13 cellular contexts compared by ENCODE assay signal in the genomic region with DNA sequence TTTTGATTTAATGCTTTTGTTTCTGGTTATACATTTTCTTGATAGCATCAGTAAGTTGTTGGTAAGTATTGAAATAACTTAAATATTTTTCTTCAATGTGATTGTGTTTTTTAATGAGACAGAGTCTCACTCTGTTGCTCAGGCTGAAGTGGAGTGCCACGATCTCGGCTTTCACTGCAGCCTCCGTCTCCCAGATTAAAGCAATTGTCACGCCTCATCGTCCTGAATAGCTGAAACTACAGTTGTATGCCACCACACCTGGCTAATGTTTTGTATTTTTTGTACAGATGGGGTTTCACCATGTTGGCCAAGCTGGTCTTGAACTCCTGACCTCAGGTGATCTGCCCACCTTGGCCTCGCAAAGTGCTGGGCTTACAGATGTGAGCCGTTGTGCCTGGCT.
"Had no signal": no experiment of that assay in that cellular context is flagged by ENCODE, and none has a peak within 500 bp of the region (broad histone marks: within the 10 kb centered on the region; RNA-seq: fewer than 3 reads in every experiment).

No MANE protein-coding gene starts in this region.

- H3K36me3 Mint-ChIP-seq: activated CD8-positive, alpha-beta memory T cell treated with anti-CD3 and anti-CD28 coated beads, Interleukin-2, amount 10 ng/mL, durations not matched to agents 7 days and 5 days; activated naive CD8-positive, alpha-beta T cell treated with anti-CD3 and anti-CD28 coated beads, Interleukin-2, amount 10 ng/mL, durations not matched to agents 7 days and 5 days; natural killer cell treated with Interleukin-12 subunit alpha and Interleukin-12 subunit beta and Interleukin-15 and Interleukin-18, amount 100 ng/mL, for 72 hours had no signal

- H3K4me3 ChIP-seq: body of pancreas, thyroid gland had no signal

- ATAC-seq: activated CD8-positive, alpha-beta memory T cell treated with anti-CD3 and anti-CD28 coated beads, Interleukin-2, amount 10 ng/mL, durations not matched to agents 7 days and 5 days; esophagus mucosa; natural killer cell treated with Interleukin-12 subunit alpha and Interleukin-12 subunit beta and Interleukin-15 and Interleukin-18, amount 100 ng/mL, for 72 hours had no signal

- DNase-seq: activated CD4-positive, alpha-beta memory T cell treated with anti-CD3 and anti-CD28 coated beads, Interleukin-2, amount 10 ng/mL, durations not matched to agents 7 days and 5 days; activated CD4-positive, alpha-beta T cell treated with anti-CD3 and anti-CD28 coated beads for 48 hours; activated CD4-positive, CD25-positive, alpha-beta regulatory T cell; activated CD8-positive, alpha-beta memory T cell treated with anti-CD3 and anti-CD28 coated beads, Interleukin-2, amount 10 ng/mL, durations not matched to agents 7 days and 5 days; activated naive CD8-positive, alpha-beta T cell treated with anti-CD3 and anti-CD28 coated beads, Interleukin-2, amount 10 ng/mL, durations not matched to agents 7 days and 5 days; body of pancreas; nucleus accumbens; stimulated activated CD4-positive, alpha-beta T cell treated with anti-CD3 and anti-CD28 coated beads, Interleukin-2, amount 100 ng/mL, for 24 hours; stimulated activated naive CD4-positive, alpha-beta T cell treated with Interleukin-2 at 50 U/mL for 16 hours; thyroid gland had no signal

- H3K9me3 Mint-ChIP-seq: activated CD4-positive, alpha-beta memory T cell treated with anti-CD3 and anti-CD28 coated beads, Interleukin-2, amount 10 ng/mL, durations not matched to agents 7 days and 5 days; activated naive CD8-positive, alpha-beta T cell treated with anti-CD3 and anti-CD28 coated beads, Interleukin-2, amount 10 ng/mL, durations not matched to agents 7 days and 5 days; natural killer cell treated with Interleukin-12 subunit alpha and Interleukin-12 subunit beta and Interleukin-15 and Interleukin-18, amount 100 ng/mL, for 72 hours; T-helper 2 cell treated with Interferon-gamma antibody and Interleukin-4, amounts not matched to agents 5 μg/mL and 100 μg/mL, for 36 hours had no signal

- H3K4me1 Mint-ChIP-seq: activated CD4-positive, alpha-beta memory T cell treated with anti-CD3 and anti-CD28 coated beads, Interleukin-2, amount 10 ng/mL, durations not matched to agents 7 days and 5 days had no signal

- H3K27ac Mint-ChIP-seq: activated CD4-positive, alpha-beta memory T cell treated with anti-CD3 and anti-CD28 coated beads, Interleukin-2, amount 10 ng/mL, durations not matched to agents 7 days and 5 days; activated CD8-positive, alpha-beta memory T cell treated with anti-CD3 and anti-CD28 coated beads, Interleukin-2, amount 10 ng/mL, durations not matched to agents 7 days and 5 days; activated naive CD8-positive, alpha-beta T cell treated with anti-CD3 and anti-CD28 coated beads, Interleukin-2, amount 10 ng/mL, durations not matched to agents 7 days and 5 days; natural killer cell treated with Interleukin-12 subunit alpha and Interleukin-12 subunit beta and Interleukin-15 and Interleukin-18, amount 100 ng/mL, for 72 hours; T-helper 2 cell treated with Interferon-gamma antibody and Interleukin-4, amounts not matched to agents 5 μg/mL and 100 μg/mL, for 36 hours had no signal

- H3K36me3 ChIP-seq: thyroid gland had no signal

- H3K27ac ChIP-seq: thyroid gland had no signal

- H3K27me3 ChIP-seq: body of pancreas, thyroid gland had no signal

- H3K4me3 Mint-ChIP-seq: activated CD4-positive, alpha-beta memory T cell treated with anti-CD3 and anti-CD28 coated beads, Interleukin-2, amount 10 ng/mL, durations not matched to agents 7 days and 5 days; activated CD8-positive, alpha-beta memory T cell treated with anti-CD3 and anti-CD28 coated beads, Interleukin-2, amount 10 ng/mL, durations not matched to agents 7 days and 5 days; activated naive CD8-positive, alpha-beta T cell treated with anti-CD3 and anti-CD28 coated beads, Interleukin-2, amount 10 ng/mL, durations not matched to agents 7 days and 5 days; natural killer cell treated with Interleukin-12 subunit alpha and Interleukin-12 subunit beta and Interleukin-15 and Interleukin-18, amount 100 ng/mL, for 72 hours; T-helper 2 cell treated with Interferon-gamma antibody and Interleukin-4, amounts not matched to agents 5 μg/mL and 100 μg/mL, for 36 hours had no signal

- H3K9me3 ChIP-seq: body of pancreas, thyroid gland had no signal
